In the genomic region with DNA sequence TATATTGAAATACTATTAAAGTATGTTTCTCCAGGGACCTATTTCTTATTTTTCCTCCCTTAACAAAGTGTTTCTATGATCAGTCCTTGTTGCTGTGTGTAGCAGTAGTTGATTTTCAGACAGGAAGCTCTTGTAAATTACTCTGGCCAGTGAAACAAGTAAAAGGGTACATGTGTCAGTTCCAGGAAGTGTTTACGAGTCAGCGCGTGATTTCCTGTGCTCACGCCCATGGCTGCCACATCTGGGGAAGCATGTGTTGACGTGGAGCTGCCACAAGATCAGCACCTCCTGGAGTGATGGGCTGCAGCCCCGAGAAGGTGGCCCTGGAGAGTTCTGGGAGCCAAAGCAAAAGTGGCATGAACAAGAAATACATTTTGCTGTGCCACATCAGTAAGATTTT, we compare ENCODE assay signal across 8 cellular contexts. TPM values are rescaled to one million over a fixed set of nuclear protein-coding genes. Genes with fewer than 3 reads are reported as not detected.
A peak's percentile ranks its signal among the peaks of the same experiment; 100 is the strongest.
DNase-seq lines count a peak whose midpoint lies in the region; ATAC-seq lines count a peak whose summit lies in the region.

No MANE protein-coding gene starts in this region.

- ATAC-seq in GM18873 (IDR thresholded peaks at IDR 0.05; ENCODE audit: low FRiP score, unreplicated experiment) (peak; percentile 88), left colon (peak; percentile 16)

- DNase-seq in NCI-H69 (lab: John Stamatoyannopoulos, UW) = peak; percentile 5
- peak; percentile 39 to 42 for DNase-seq in activated T-helper 1 cell treated with anti-CD3 and anti-CD28 coated beads, Interleukin-2, amount 50 U/mL, for 16 hours (ENCODE audit: low read depth in 1 of 2, low spot score in 1 of 2)
- peak; percentile 15 to 46 for DNase-seq in left colon
- DNase-seq in stimulated activated CD8-positive, alpha-beta memory T cell treated with anti-CD3 and anti-CD28 coated beads, Interleukin-4, amount 100 ng/mL, for 4 hours (ENCODE audit: low read depth in 2 of 2, low spot score in 1 of 2) = peak; percentile 30 to 66
- no peak for DNase-seq in SIG-M5 (lab: John Stamatoyannopoulos, UW)
- DNase-seq in NCI-H1092 treated with DMSO at 0.1 percent for 48 hours (lab: John Stamatoyannopoulos, UW) = no peak
- no peak for DNase-seq in NCI-H345 (lab: John Stamatoyannopoulos, UW)

- intact Hi-C loops in left colon (cut with DNase I, micrococcal nuclease) = no loop called here

RNA-seq across cellular contexts. Expression of a gene that starts 38.6 kb away (rescaled TPM):
- not detected for total RNA-seq in left colon

Comparison
In these comparisons a context has a peak if more than half of its experiments do, and no peak if none do; other contexts are left out.
1. DNase-seq: peak in NCI-H69 (single experiment), activated T-helper 1 cell treated with anti-CD3 and anti-CD28 coated beads, Interleukin-2, amount 50 U/mL, for 16 hours (2 of 2), left colon (2 of 2) and stimulated activated CD8-positive, alpha-beta memory T cell treated with anti-CD3 and anti-CD28 coated beads, Interleukin-4, amount 100 ng/mL, for 4 hours (2 of 2); none in SIG-M5 (single experiment), NCI-H1092 treated with DMSO at 0.1 percent for 48 hours (single experiment) and NCI-H345 (single experiment).